Comparison of ENCODE assay signal across 30 cellular contexts in genomic region chr20:19351542-19351941, GRCh38.
"Had no signal": no experiment of that assay in that cellular context is flagged by ENCODE, and none has a peak within 500 bp of the region (broad histone marks: within the 10 kb centered on the region; RNA-seq: fewer than 3 reads in every experiment).

No MANE protein-coding gene starts in this region.

- H3K27ac Mint-ChIP-seq: activated B cell treated with CpG ODN at 0.5 μM for 24 hours; activated CD4-positive, alpha-beta T cell treated with anti-CD3 and anti-CD28 coated beads, Interleukin-2, amount 10 ng/mL, durations not matched to agents 24 days and 14 days; activated CD8-positive, alpha-beta memory T cell treated with anti-CD3 and anti-CD28 coated beads, Interleukin-2, amount 10 ng/mL, durations not matched to agents 7 days and 5 days; activated naive CD8-positive, alpha-beta T cell; activated T-cell treated with anti-CD3 and anti-CD28 coated beads, Interleukin-2, amount 50 U/mL, for 24 hours; activated T-helper 1 cell treated with anti-CD3 and anti-CD28 coated beads, Interleukin-12 subunit alpha, Interleukin-12 subunit beta, Interleukin-2, Interleukin-4 antibody, amounts not matched to agents 30 ng/mL and 10 ng/mL and 1 ng/mL, durations not matched to agents 14 hours and 24 hours and 36 hours; brain; T-cell had no signal

- H3K27ac ChIP-seq: SK-N-MC had no signal

- H3K36me3 ChIP-seq: MG63 had no signal

- H3K9me3 ChIP-seq: MG63 had no signal

- H3K36me3 Mint-ChIP-seq: activated CD8-positive, alpha-beta memory T cell treated with anti-CD3 and anti-CD28 coated beads, Interleukin-2, amount 10 ng/mL, durations not matched to agents 7 days and 5 days; activated naive CD8-positive, alpha-beta T cell; brain; T-cell had no signal

- H3K4me1 Mint-ChIP-seq: activated B cell treated with CpG ODN at 0.5 μM for 24 hours; activated CD4-positive, alpha-beta T cell treated with anti-CD3 and anti-CD28 coated beads, Interleukin-2, amount 10 ng/mL, durations not matched to agents 24 days and 14 days; activated CD8-positive, alpha-beta memory T cell treated with anti-CD3 and anti-CD28 coated beads, Interleukin-2, amount 10 ng/mL, durations not matched to agents 7 days and 5 days; brain; T-cell had no signal

- H3K9me3 Mint-ChIP-seq: activated B cell treated with CpG ODN at 0.5 μM for 24 hours; activated CD4-positive, alpha-beta T cell treated with anti-CD3 and anti-CD28 coated beads, Interleukin-2, amount 10 ng/mL, durations not matched to agents 24 days and 14 days; activated T-cell treated with anti-CD3 and anti-CD28 coated beads, Interleukin-2, amount 50 U/mL, for 24 hours; activated T-helper 1 cell treated with anti-CD3 and anti-CD28 coated beads, Interleukin-12 subunit alpha, Interleukin-12 subunit beta, Interleukin-2, Interleukin-4 antibody, amounts not matched to agents 30 ng/mL and 10 ng/mL and 1 ng/mL, durations not matched to agents 14 hours and 24 hours and 36 hours; brain had no signal

- H3K4me3 Mint-ChIP-seq: activated B cell treated with CpG ODN at 0.5 μM for 24 hours; activated CD4-positive, alpha-beta T cell treated with anti-CD3 and anti-CD28 coated beads, Interleukin-2, amount 10 ng/mL, durations not matched to agents 24 days and 14 days; activated CD8-positive, alpha-beta memory T cell treated with anti-CD3 and anti-CD28 coated beads, Interleukin-2, amount 10 ng/mL, durations not matched to agents 7 days and 5 days; activated naive CD8-positive, alpha-beta T cell; activated T-cell treated with anti-CD3 and anti-CD28 coated beads, Interleukin-2, amount 50 U/mL, for 24 hours; activated T-helper 1 cell treated with anti-CD3 and anti-CD28 coated beads, Interleukin-12 subunit alpha, Interleukin-12 subunit beta, Interleukin-2, Interleukin-4 antibody, amounts not matched to agents 30 ng/mL and 10 ng/mL and 1 ng/mL, durations not matched to agents 14 hours and 24 hours and 36 hours; brain; T-cell had no signal

- H3K27me3 ChIP-seq: MG63 had no signal

- DNase-seq: activated B cell treated with CpG ODN at 0.5 μM for 24 hours; activated CD4-positive, alpha-beta T cell treated with anti-CD3 and anti-CD28 coated beads for 1 hour; activated CD4-positive, alpha-beta T cell treated with anti-CD3 and anti-CD28 coated beads, Interleukin-2, amount 10 ng/mL, durations not matched to agents 24 days and 14 days; activated CD4-positive, alpha-beta T cell treated with anti-CD3 and anti-CD28 coated beads, Interleukin-2, amount 50 U/mL, for 48 hours; activated CD8-positive, alpha-beta memory T cell treated with anti-CD3 and anti-CD28 coated beads, Interleukin-2, amount 10 ng/mL, durations not matched to agents 7 days and 5 days; activated effector memory CD4-positive, alpha-beta T cell treated with Interleukin-2 at 50 U/mL for 16 hours; activated naive CD4-positive, alpha-beta T cell treated with Interleukin-2 at 50 U/mL for 16 hours; activated T-cell treated with anti-CD3 and anti-CD28 coated beads, Interleukin-2, amount 50 U/mL, for 24 hours; amygdala; MG63; MV-4-11; NCI-H1092 treated with DMSO at 0.1 percent for 48 hours; NCI-H1417 treated with DMSO at 0.1 percent for 48 hours; NCI-H1694; NCI-H2029; NCI-H2107; NCI-H2171 treated with DMSO at 0.1 percent for 48 hours; NCI-H226; NCI-H526; NCI-H82; OCI-M1; RPMI8226; T-cell; T-helper 2 cell; T1000 had no signal

- H3K4me3 ChIP-seq: MG63, SK-N-MC had no signal

- H3K27me3 Mint-ChIP-seq: activated CD4-positive, alpha-beta T cell treated with anti-CD3 and anti-CD28 coated beads, Interleukin-2, amount 10 ng/mL, durations not matched to agents 24 days and 14 days; activated CD8-positive, alpha-beta memory T cell treated with anti-CD3 and anti-CD28 coated beads, Interleukin-2, amount 10 ng/mL, durations not matched to agents 7 days and 5 days; activated T-cell treated with anti-CD3 and anti-CD28 coated beads, Interleukin-2, amount 50 U/mL, for 24 hours; brain had no signal

- ATAC-seq: activated CD8-positive, alpha-beta memory T cell treated with anti-CD3 and anti-CD28 coated beads, Interleukin-2, amount 10 ng/mL, durations not matched to agents 7 days and 5 days; Panc1; T-cell had no signal
